ENCODE assay signal across 8 cellular contexts in genomic region chr1:64471218-64471719, GRCh38. TPM values are rescaled to one million over a fixed set of nuclear protein-coding genes. Genes with fewer than 3 reads are reported as not detected.
DNase-seq lines count a peak whose midpoint lies in the region; ATAC-seq, FAIRE-seq and TF ChIP-seq lines count a peak whose summit lies in the region.

No MANE protein-coding gene starts in this region.

- no peak for FAIRE-seq in kidney (lab: Jason Lieb, UNC)

- peak overlapping the region; percentile 46 to 78 for H3K27ac ChIP-seq in kidney (ENCODE audit: low read depth in 2 of 2, low read length in 2 of 2)

- DNase-seq in EL = peak; percentile 63
- peak; percentile 70 for DNase-seq in NCI-H69 (lab: John Stamatoyannopoulos, UW)
- DNase-seq in cardiac fibroblast (ENCODE audit: low read depth in 2 of 2) = peak in 1 of 2 donors; percentile 9
- DNase-seq in kidney = peak; percentile 82
- peak; percentile 31 for DNase-seq in stimulated activated CD8-positive, alpha-beta memory T cell treated with anti-CD3 and anti-CD28 coated beads, Interleukin-4, amount 100 ng/mL, for 48 hours
- no peak for DNase-seq in NCI-H2196 treated with DMSO at 0.1 percent for 48 hours (lab: John Stamatoyannopoulos, UW; ENCODE audit: unreplicated experiment)

- peak overlapping the region; percentile 34 to 63 for H3K9ac ChIP-seq in kidney (ENCODE audit: low read length in 2 of 2)

- no peaks in the 10 kb centered on the region for H3K36me3 ChIP-seq in kidney (ENCODE audit: control insufficient read depth in 1 of 2, insufficient read depth in 2 of 2, low read length in 2 of 2)

- TF ChIP-seq CTCF in cardiac fibroblast (IDR thresholded peaks at IDR 0.05; ENCODE audit: low read depth, low read length) = no peak
- TF ChIP-seq CTCF in kidney (IDR thresholded peaks at IDR 0.05; ENCODE audit: borderline replicate concordance, extremely low read depth, insufficient read depth) = no peak

- H3K9me3 ChIP-seq in kidney (ENCODE audit: control insufficient read depth in 1 of 2, low read length in 2 of 2) = no peaks in the 10 kb centered on the region

- H3K4me3 ChIP-seq in cardiac fibroblast (replicated peaks in 1 of 2; ENCODE audit: low read depth in 2 of 2, low read length in 2 of 2) (peak overlapping the region; percentile 61 to 65), kidney (ENCODE audit: low read length in 2 of 2) (peak overlapping the region; percentile 74 to 86)

- ATAC-seq in HG03039 (IDR thresholded peaks at IDR 0.05; ENCODE audit: unreplicated experiment) = no peak
- no peak for ATAC-seq in HG02623 (IDR thresholded peaks at IDR 0.05; ENCODE audit: unreplicated experiment)

- intact Hi-C loops in kidney (cut with DNase I) = no loop called here

- peaks cover 9 to 14% of the 10 kb centered on the region in 2 donors for H3K4me1 ChIP-seq in kidney (ENCODE audit: control insufficient read depth in 1 of 2, insufficient read depth in 1 of 2, low read depth in 1 of 2, low read length in 2 of 2)

RNA-seq across cellular contexts. Expression of gene CACHD1, which starts 1.3 kb away (rescaled TPM):
- total RNA-seq in kidney = 8.2 TPM
- polyA plus RNA-seq in kidney (ENCODE audit: insufficient read depth, low read depth, low replicate concordance) = 3.9 TPM
